Comparison of ENCODE assay signal across 2 cellular contexts in genomic region chr12:1330475-1330827, GRCh38.
TF ChIP-seq lines count a peak whose summit lies in the region.

No MANE protein-coding gene starts in this region.

TF ChIP-seq in K562, 482 proteins besides CTCF, POLR2A, EP300 and RAD21 (continued from another document and continues in another):
- TF ChIP-seq, protein P1, sequence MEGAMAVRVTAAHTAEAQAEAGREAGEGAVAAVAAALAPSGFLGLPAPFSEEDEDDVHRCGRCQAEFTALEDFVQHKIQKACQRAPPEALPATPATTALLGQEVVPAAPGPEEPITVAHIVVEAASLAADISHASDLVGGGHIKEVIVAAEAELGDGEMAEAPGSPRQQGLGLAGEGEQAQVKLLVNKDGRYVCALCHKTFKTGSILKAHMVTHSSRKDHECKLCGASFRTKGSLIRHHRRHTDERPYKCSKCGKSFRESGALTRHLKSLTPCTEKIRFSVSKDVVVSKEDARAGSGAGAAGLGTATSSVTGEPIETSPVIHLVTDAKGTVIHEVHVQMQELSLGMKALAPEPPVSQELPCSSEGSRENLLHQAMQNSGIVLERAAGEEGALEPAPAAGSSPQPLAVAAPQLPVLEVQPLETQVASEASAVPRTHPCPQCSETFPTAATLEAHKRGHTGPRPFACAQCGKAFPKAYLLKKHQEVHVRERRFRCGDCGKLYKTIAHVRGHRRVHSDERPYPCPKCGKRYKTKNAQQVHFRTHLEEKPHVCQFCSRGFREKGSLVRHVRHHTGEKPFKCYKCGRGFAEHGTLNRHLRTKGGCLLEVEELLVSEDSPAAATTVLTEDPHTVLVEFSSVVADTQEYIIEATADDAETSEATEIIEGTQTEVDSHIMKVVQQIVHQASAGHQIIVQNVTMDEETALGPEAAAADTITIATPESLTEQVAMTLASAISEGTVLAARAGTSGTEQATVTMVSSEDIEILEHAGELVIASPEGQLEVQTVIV (CRISPR knock-in tag; IDR thresholded peaks at IDR 0.05; ENCODE audit: borderline replicate concordance), result no peak
- TF ChIP-seq HNRNPK (IDR thresholded peaks at IDR 0.05; ENCODE audit: low read depth, low read length, poor library complexity, severe bottlenecking) (no peak), EHMT2 (IDR thresholded peaks at IDR 0.05) (no peak), MTA2 (IDR thresholded peaks at IDR 0.05; ENCODE audit: low read depth) (0 out of 2 replicates have a peak, but pooled peaks have one; percentile 21), ZNF408 (CRISPR knock-in tag; IDR thresholded peaks at IDR 0.05; ENCODE audit: low read depth) (no peak), MGA (IDR thresholded peaks at IDR 0.05) (no peak), ATF4 (CRISPR knock-in tag; IDR thresholded peaks at IDR 0.05) (no peak), ZNF146 (CRISPR knock-in tag; IDR thresholded peaks at IDR 0.05; ENCODE audit: unreplicated experiment) (no peak), TAL1 (IDR thresholded peaks at IDR 0.05) (peak; percentile 62)

TF ChIP-seq in WTC11, 78 proteins besides CTCF, POLR2A, EP300 and RAD21 (continued from another document):
- TF ChIP-seq, protein P2, sequence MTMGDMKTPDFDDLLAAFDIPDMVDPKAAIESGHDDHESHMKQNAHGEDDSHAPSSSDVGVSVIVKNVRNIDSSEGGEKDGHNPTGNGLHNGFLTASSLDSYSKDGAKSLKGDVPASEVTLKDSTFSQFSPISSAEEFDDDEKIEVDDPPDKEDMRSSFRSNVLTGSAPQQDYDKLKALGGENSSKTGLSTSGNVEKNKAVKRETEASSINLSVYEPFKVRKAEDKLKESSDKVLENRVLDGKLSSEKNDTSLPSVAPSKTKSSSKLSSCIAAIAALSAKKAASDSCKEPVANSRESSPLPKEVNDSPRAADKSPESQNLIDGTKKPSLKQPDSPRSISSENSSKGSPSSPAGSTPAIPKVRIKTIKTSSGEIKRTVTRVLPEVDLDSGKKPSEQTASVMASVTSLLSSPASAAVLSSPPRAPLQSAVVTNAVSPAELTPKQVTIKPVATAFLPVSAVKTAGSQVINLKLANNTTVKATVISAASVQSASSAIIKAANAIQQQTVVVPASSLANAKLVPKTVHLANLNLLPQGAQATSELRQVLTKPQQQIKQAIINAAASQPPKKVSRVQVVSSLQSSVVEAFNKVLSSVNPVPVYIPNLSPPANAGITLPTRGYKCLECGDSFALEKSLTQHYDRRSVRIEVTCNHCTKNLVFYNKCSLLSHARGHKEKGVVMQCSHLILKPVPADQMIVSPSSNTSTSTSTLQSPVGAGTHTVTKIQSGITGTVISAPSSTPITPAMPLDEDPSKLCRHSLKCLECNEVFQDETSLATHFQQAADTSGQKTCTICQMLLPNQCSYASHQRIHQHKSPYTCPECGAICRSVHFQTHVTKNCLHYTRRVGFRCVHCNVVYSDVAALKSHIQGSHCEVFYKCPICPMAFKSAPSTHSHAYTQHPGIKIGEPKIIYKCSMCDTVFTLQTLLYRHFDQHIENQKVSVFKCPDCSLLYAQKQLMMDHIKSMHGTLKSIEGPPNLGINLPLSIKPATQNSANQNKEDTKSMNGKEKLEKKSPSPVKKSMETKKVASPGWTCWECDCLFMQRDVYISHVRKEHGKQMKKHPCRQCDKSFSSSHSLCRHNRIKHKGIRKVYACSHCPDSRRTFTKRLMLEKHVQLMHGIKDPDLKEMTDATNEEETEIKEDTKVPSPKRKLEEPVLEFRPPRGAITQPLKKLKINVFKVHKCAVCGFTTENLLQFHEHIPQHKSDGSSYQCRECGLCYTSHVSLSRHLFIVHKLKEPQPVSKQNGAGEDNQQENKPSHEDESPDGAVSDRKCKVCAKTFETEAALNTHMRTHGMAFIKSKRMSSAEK (CRISPR knock-in tag; IDR thresholded peaks at IDR 0.05; ENCODE audit: borderline replicate concordance), result no peak
- TF ChIP-seq, protein P3, sequence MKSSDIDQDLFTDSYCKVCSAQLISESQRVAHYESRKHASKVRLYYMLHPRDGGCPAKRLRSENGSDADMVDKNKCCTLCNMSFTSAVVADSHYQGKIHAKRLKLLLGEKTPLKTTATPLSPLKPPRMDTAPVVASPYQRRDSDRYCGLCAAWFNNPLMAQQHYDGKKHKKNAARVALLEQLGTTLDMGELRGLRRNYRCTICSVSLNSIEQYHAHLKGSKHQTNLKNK (CRISPR knock-in tag; IDR thresholded peaks at IDR 0.05), result no peak
- TF ChIP-seq ZSCAN18 (CRISPR knock-in tag; IDR thresholded peaks at IDR 0.05) (no peak), TEAD1 (CRISPR knock-in tag; IDR thresholded peaks at IDR 0.05) (no peak), FOXK1 (CRISPR knock-in tag; IDR thresholded peaks at IDR 0.05) (no peak), ZNF121 (CRISPR knock-in tag; IDR thresholded peaks at IDR 0.05) (no peak), EMX1 (CRISPR knock-in tag; IDR thresholded peaks at IDR 0.05) (no peak), ZNF425 (CRISPR knock-in tag; conservative IDR thresholded peaks at IDR 0.05) (no peak), E2F5 (CRISPR knock-in tag; IDR thresholded peaks at IDR 0.05) (no peak), KAT7 (CRISPR knock-in tag; IDR thresholded peaks at IDR 0.05; ENCODE audit: borderline replicate concordance) (no peak), ETV6 (CRISPR knock-in tag; IDR thresholded peaks at IDR 0.05) (no peak), ZNF671 (CRISPR knock-in tag; IDR thresholded peaks at IDR 0.05) (no peak)
- TF ChIP-seq, protein P4, sequence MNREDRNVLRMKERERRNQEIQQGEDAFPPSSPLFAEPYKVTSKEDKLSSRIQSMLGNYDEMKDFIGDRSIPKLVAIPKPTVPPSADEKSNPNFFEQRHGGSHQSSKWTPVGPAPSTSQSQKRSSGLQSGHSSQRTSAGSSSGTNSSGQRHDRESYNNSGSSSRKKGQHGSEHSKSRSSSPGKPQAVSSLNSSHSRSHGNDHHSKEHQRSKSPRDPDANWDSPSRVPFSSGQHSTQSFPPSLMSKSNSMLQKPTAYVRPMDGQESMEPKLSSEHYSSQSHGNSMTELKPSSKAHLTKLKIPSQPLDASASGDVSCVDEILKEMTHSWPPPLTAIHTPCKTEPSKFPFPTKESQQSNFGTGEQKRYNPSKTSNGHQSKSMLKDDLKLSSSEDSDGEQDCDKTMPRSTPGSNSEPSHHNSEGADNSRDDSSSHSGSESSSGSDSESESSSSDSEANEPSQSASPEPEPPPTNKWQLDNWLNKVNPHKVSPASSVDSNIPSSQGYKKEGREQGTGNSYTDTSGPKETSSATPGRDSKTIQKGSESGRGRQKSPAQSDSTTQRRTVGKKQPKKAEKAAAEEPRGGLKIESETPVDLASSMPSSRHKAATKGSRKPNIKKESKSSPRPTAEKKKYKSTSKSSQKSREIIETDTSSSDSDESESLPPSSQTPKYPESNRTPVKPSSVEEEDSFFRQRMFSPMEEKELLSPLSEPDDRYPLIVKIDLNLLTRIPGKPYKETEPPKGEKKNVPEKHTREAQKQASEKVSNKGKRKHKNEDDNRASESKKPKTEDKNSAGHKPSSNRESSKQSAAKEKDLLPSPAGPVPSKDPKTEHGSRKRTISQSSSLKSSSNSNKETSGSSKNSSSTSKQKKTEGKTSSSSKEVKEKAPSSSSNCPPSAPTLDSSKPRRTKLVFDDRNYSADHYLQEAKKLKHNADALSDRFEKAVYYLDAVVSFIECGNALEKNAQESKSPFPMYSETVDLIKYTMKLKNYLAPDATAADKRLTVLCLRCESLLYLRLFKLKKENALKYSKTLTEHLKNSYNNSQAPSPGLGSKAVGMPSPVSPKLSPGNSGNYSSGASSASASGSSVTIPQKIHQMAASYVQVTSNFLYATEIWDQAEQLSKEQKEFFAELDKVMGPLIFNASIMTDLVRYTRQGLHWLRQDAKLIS (CRISPR knock-in tag; IDR thresholded peaks at IDR 0.05; ENCODE audit: borderline replicate concordance), result no peak
TF ChIP-seq in WTC11: peak in this region for 0.
